In genomic region chr11:12854829-12855228, GRCh38 we compare ENCODE assay signal across 3 cellular contexts.
TF ChIP-seq lines count a peak whose summit lies in the region.

No MANE protein-coding gene starts in this region.

TF ChIP-seq in K562, 482 proteins besides CTCF, POLR2A, EP300 and RAD21:
- TF ChIP-seq ILF3 (IDR thresholded peaks at IDR 0.05; ENCODE audit: borderline replicate concordance) (no peak), ZNF408 (CRISPR knock-in tag; IDR thresholded peaks at IDR 0.05; ENCODE audit: low read depth) (no peak), ZNF12 (CRISPR knock-in tag; IDR thresholded peaks at IDR 0.05) (no peak), POLR2AphosphoS5 (IDR thresholded peaks at IDR 0.05; ENCODE audit: control insufficient read depth, insufficient read depth, low read depth, low read length) (no peak), ZBTB8A (IDR thresholded peaks at IDR 0.05; ENCODE audit: partially characterized antibody) (no peak), TEAD1 (CRISPR knock-in tag; IDR thresholded peaks at IDR 0.05) (no peak), NCOR1 (IDR thresholded peaks at IDR 0.05) (no peak), HEY1 (CRISPR knock-in tag; IDR thresholded peaks at IDR 0.05; ENCODE audit: borderline replicate concordance) (no peak), ZNF766 (CRISPR knock-in tag; conservative IDR thresholded peaks at IDR 0.05) (no peak), NFATC3 (IDR thresholded peaks at IDR 0.05) (no peak), RBM25 (IDR thresholded peaks at IDR 0.05; ENCODE audit: low read depth, low read length, severe bottlenecking) (no peak), SRSF9 (IDR thresholded peaks at IDR 0.05; ENCODE audit: borderline replicate concordance, low read depth, low read length) (no peak)
- TF ChIP-seq, protein P1, sequence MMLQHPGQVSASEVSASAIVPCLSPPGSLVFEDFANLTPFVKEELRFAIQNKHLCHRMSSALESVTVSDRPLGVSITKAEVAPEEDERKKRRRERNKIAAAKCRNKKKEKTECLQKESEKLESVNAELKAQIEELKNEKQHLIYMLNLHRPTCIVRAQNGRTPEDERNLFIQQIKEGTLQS (IDR thresholded peaks at IDR 0.05), result no peak
- TF ChIP-seq, protein P1 (CRISPR knock-in tag; conservative IDR thresholded peaks at IDR 0.05), result no peak
- TF ChIP-seq, protein P2, sequence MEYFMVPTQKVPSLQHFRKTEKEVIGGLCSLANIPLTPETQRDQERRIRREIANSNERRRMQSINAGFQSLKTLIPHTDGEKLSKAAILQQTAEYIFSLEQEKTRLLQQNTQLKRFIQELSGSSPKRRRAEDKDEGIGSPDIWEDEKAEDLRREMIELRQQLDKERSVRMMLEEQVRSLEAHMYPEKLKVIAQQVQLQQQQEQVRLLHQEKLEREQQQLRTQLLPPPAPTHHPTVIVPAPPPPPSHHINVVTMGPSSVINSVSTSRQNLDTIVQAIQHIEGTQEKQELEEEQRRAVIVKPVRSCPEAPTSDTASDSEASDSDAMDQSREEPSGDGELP (CRISPR knock-in tag; IDR thresholded peaks at IDR 0.05; ENCODE audit: borderline replicate concordance), result no peak
- TF ChIP-seq, protein P3, sequence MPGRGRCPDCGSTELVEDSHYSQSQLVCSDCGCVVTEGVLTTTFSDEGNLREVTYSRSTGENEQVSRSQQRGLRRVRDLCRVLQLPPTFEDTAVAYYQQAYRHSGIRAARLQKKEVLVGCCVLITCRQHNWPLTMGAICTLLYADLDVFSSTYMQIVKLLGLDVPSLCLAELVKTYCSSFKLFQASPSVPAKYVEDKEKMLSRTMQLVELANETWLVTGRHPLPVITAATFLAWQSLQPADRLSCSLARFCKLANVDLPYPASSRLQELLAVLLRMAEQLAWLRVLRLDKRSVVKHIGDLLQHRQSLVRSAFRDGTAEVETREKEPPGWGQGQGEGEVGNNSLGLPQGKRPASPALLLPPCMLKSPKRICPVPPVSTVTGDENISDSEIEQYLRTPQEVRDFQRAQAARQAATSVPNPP (IDR thresholded peaks at IDR 0.05; ENCODE audit: borderline replicate concordance, insufficient read depth, insufficient read length), result no peak

TF ChIP-seq in HepG2, 621 proteins besides CTCF, POLR2A, EP300 and RAD21 (continues in another document):
- TF ChIP-seq MXI1 (IDR thresholded peaks at IDR 0.05; ENCODE audit: borderline replicate concordance, low read depth, low read length) (0 out of 3 replicates have a peak, but pooled peaks have one; percentile 33), SOX13 (IDR thresholded peaks at IDR 0.05) (no peak), SOX13 (CRISPR knock-in tag; conservative IDR thresholded peaks at IDR 0.05 in 1 of 2, IDR thresholded peaks at IDR 0.05 in 1 of 2) (peak in 1 of 2 experiments; percentile 26; a peak in 1 of 4 replicates), ZNF136 (CRISPR knock-in tag; IDR thresholded peaks at IDR 0.05; ENCODE audit: low read depth) (0 out of 2 replicates have a peak, but pooled peaks have one; percentile 40), GATAD2A (CRISPR knock-in tag; IDR thresholded peaks at IDR 0.05) (peak; percentile 35; the same call in 1 of the 2 replicates), HDAC1 (CRISPR knock-in tag; IDR thresholded peaks at IDR 0.05) (peak; percentile 40; the same call in 1 of the 2 replicates), ZNF446 (CRISPR knock-in tag; IDR thresholded peaks at IDR 0.05) (no peak), RFX1 (IDR thresholded peaks at IDR 0.05) (peak; percentile 80), SAP130 (CRISPR knock-in tag; IDR thresholded peaks at IDR 0.05; ENCODE audit: low read depth) (peak; percentile 43), MIXL1 (CRISPR knock-in tag; IDR thresholded peaks at IDR 0.05) (peak; percentile 81; the same call in 1 of the 2 replicates), KAT8 (CRISPR knock-in tag; IDR thresholded peaks at IDR 0.05) (no peak), RFX3 (CRISPR knock-in tag; IDR thresholded peaks at IDR 0.05) (peak; percentile 71), ARID5B (CRISPR knock-in tag; IDR thresholded peaks at IDR 0.05) (no peak), HNF4A (CRISPR knock-in tag; IDR thresholded peaks at IDR 0.05) (no peak), ZFX (CRISPR knock-in tag; IDR thresholded peaks at IDR 0.05; ENCODE audit: low read depth) (peak; percentile 29; the same call in 1 of the 2 replicates), THAP7 (CRISPR knock-in tag; IDR thresholded peaks at IDR 0.05) (no peak), TEAD3 (CRISPR knock-in tag; optimal IDR thresholded peaks at IDR 0.05; ENCODE audit: borderline replicate concordance) (peak; percentile 52)
- TF ChIP-seq, protein P4, sequence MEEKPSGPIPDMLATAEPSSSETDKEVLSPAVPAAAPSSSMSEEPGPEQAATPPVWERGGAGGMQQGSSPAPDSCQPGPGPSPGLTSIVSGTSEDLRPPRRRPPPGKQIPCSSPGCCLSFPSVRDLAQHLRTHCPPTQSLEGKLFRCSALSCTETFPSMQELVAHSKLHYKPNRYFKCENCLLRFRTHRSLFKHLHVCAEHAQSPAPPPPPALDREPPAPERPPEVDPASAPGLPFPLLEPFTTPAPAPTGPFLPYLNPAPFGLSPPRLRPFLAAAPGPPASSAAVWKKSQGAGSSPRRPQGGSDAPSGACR (CRISPR knock-in tag; IDR thresholded peaks at IDR 0.05), result no peak
- TF ChIP-seq, protein P5, sequence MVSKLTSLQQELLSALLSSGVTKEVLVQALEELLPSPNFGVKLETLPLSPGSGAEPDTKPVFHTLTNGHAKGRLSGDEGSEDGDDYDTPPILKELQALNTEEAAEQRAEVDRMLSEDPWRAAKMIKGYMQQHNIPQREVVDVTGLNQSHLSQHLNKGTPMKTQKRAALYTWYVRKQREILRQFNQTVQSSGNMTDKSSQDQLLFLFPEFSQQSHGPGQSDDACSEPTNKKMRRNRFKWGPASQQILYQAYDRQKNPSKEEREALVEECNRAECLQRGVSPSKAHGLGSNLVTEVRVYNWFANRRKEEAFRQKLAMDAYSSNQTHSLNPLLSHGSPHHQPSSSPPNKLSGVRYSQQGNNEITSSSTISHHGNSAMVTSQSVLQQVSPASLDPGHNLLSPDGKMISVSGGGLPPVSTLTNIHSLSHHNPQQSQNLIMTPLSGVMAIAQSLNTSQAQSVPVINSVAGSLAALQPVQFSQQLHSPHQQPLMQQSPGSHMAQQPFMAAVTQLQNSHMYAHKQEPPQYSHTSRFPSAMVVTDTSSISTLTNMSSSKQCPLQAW (CRISPR knock-in tag; IDR thresholded peaks at IDR 0.05), result peak; percentile 42; the same call in 1 of the 2 replicates

TF ChIP-seq in GM12891, 5 proteins besides CTCF, POLR2A, EP300 and RAD21 (continued from another document):
- TF ChIP-seq POU2F2 (IDR thresholded peaks at IDR 0.05; ENCODE audit: low read depth, low read length), result no peak
- TF ChIP-seq SPI1 (IDR thresholded peaks at IDR 0.05; ENCODE audit: low read depth, low read length), result no peak
- TF ChIP-seq TAF1 (IDR thresholded peaks at IDR 0.05; ENCODE audit: low read depth, low read length), result no peak
- TF ChIP-seq PAX5 (IDR thresholded peaks at IDR 0.05; ENCODE audit: insufficient read depth, low read length, severe bottlenecking), result no peak
